ENCODE assay signal across 1 cellular context in genomic region chr6:37287519-37288157, GRCh38.
TF ChIP-seq lines count a peak whose summit lies in the region.

No MANE protein-coding gene starts in this region.

TF ChIP-seq in GM12878, 131 proteins besides CTCF, POLR2A, EP300 and RAD21 (continued from another document):
- TF ChIP-seq IRF3 (IDR thresholded peaks at IDR 0.05) (no peak), MEF2B (IDR thresholded peaks at IDR 0.05; ENCODE audit: partially characterized antibody, poor library complexity, severe bottlenecking) (peak; percentile 65), ZNF217 (IDR thresholded peaks at IDR 0.05) (0 out of 2 replicates have a peak, but pooled peaks have one; percentile 26), CEBPB (IDR thresholded peaks at IDR 0.05; ENCODE audit: borderline replicate concordance in 1 of 2, low read depth in 2 of 2, low read length in 2 of 2) (0 out of 4 replicates have a peak, but pooled peaks of 1 of the 2 experiments have one; percentile 32), RB1 (IDR thresholded peaks at IDR 0.05; ENCODE audit: borderline replicate concordance) (no peak), CHD4 (IDR thresholded peaks at IDR 0.05) (no peak), ZSCAN29 (IDR thresholded peaks at IDR 0.05) (no peak), EGR1 (IDR thresholded peaks at IDR 0.05; ENCODE audit: borderline replicate concordance in 1 of 2, low read depth in 2 of 2, low read length in 2 of 2) (no peak), IRF4 (IDR thresholded peaks at IDR 0.05; ENCODE audit: low read depth, low read length) (0 out of 2 replicates have a peak, but pooled peaks have one; percentile 20), RUNX3 (IDR thresholded peaks at IDR 0.05; ENCODE audit: low read length) (peak; percentile 56), TCF3 (IDR thresholded peaks at IDR 0.05; ENCODE audit: borderline replicate concordance, insufficient read depth, low read depth, low read length) (no peak), FOXK2 (IDR thresholded peaks at IDR 0.05) (no peak), SMARCA5 (IDR thresholded peaks at IDR 0.05) (peak; percentile 66; the same call in 1 of the 2 replicates), FOXM1 (IDR thresholded peaks at IDR 0.05; ENCODE audit: low read depth, low read length) (peak; percentile 55; the same call in 1 of the 2 replicates), NFIC (IDR thresholded peaks at IDR 0.05; ENCODE audit: low read depth, low read length) (peak; percentile 76), ATF2 (IDR thresholded peaks at IDR 0.05; ENCODE audit: low read length) (peak; percentile 54), TCF12 (IDR thresholded peaks at IDR 0.05; ENCODE audit: low read depth, low read length) (no peak), JUNB (IDR thresholded peaks at IDR 0.05) (0 out of 2 replicates have a peak, but pooled peaks have one; percentile 56), RBBP5 (conservative IDR thresholded peaks at IDR 0.05) (no peak), GATAD2B (conservative IDR thresholded peaks at IDR 0.05; ENCODE audit: low read depth) (no peak), PML (IDR thresholded peaks at IDR 0.05; ENCODE audit: low read length) (0 out of 2 replicates have a peak, but pooled peaks have one; percentile 33), GABPA (IDR thresholded peaks at IDR 0.05; ENCODE audit: low read depth) (no peak; the same call in 1 of the 2 replicates), HCFC1 (IDR thresholded peaks at IDR 0.05; ENCODE audit: low read length) (no peak), ETV6 (conservative IDR thresholded peaks at IDR 0.05 in 1 of 2, IDR thresholded peaks at IDR 0.05 in 1 of 2; ENCODE audit: borderline replicate concordance in 1 of 2, low read depth in 1 of 2) (peak in 1 of 2 experiments; percentile 13; a peak in 1 of 4 replicates), ZBED1 (IDR thresholded peaks at IDR 0.05; ENCODE audit: borderline replicate concordance) (no peak)
- TF ChIP-seq, protein P1, sequence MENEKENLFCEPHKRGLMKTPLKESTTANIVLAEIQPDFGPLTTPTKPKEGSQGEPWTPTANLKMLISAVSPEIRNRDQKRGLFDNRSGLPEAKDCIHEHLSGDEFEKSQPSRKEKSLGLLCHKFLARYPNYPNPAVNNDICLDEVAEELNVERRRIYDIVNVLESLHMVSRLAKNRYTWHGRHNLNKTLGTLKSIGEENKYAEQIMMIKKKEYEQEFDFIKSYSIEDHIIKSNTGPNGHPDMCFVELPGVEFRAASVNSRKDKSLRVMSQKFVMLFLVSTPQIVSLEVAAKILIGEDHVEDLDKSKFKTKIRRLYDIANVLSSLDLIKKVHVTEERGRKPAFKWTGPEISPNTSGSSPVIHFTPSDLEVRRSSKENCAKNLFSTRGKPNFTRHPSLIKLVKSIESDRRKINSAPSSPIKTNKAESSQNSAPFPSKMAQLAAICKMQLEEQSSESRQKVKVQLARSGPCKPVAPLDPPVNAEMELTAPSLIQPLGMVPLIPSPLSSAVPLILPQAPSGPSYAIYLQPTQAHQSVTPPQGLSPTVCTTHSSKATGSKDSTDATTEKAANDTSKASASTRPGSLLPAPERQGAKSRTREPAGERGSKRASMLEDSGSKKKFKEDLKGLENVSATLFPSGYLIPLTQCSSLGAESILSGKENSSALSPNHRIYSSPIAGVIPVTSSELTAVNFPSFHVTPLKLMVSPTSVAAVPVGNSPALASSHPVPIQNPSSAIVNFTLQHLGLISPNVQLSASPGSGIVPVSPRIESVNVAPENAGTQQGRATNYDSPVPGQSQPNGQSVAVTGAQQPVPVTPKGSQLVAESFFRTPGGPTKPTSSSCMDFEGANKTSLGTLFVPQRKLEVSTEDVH (IDR thresholded peaks at IDR 0.05; ENCODE audit: low read depth, partially characterized antibody) = no peak
- TF ChIP-seq, protein P2, sequence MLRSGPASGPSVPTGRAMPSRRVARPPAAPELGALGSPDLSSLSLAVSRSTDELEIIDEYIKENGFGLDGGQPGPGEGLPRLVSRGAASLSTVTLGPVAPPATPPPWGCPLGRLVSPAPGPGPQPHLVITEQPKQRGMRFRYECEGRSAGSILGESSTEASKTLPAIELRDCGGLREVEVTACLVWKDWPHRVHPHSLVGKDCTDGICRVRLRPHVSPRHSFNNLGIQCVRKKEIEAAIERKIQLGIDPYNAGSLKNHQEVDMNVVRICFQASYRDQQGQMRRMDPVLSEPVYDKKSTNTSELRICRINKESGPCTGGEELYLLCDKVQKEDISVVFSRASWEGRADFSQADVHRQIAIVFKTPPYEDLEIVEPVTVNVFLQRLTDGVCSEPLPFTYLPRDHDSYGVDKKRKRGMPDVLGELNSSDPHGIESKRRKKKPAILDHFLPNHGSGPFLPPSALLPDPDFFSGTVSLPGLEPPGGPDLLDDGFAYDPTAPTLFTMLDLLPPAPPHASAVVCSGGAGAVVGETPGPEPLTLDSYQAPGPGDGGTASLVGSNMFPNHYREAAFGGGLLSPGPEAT (IDR thresholded peaks at IDR 0.05; ENCODE audit: low read depth) = no peak
- TF ChIP-seq, protein P3, sequence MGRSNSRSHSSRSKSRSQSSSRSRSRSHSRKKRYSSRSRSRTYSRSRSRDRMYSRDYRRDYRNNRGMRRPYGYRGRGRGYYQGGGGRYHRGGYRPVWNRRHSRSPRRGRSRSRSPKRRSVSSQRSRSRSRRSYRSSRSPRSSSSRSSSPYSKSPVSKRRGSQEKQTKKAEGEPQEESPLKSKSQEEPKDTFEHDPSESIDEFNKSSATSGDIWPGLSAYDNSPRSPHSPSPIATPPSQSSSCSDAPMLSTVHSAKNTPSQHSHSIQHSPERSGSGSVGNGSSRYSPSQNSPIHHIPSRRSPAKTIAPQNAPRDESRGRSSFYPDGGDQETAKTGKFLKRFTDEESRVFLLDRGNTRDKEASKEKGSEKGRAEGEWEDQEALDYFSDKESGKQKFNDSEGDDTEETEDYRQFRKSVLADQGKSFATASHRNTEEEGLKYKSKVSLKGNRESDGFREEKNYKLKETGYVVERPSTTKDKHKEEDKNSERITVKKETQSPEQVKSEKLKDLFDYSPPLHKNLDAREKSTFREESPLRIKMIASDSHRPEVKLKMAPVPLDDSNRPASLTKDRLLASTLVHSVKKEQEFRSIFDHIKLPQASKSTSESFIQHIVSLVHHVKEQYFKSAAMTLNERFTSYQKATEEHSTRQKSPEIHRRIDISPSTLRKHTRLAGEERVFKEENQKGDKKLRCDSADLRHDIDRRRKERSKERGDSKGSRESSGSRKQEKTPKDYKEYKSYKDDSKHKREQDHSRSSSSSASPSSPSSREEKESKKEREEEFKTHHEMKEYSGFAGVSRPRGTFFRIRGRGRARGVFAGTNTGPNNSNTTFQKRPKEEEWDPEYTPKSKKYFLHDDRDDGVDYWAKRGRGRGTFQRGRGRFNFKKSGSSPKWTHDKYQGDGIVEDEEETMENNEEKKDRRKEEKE (IDR thresholded peaks at IDR 0.05) = no peak
